ENCODE assay signal across 1 cellular context in the genomic region with DNA sequence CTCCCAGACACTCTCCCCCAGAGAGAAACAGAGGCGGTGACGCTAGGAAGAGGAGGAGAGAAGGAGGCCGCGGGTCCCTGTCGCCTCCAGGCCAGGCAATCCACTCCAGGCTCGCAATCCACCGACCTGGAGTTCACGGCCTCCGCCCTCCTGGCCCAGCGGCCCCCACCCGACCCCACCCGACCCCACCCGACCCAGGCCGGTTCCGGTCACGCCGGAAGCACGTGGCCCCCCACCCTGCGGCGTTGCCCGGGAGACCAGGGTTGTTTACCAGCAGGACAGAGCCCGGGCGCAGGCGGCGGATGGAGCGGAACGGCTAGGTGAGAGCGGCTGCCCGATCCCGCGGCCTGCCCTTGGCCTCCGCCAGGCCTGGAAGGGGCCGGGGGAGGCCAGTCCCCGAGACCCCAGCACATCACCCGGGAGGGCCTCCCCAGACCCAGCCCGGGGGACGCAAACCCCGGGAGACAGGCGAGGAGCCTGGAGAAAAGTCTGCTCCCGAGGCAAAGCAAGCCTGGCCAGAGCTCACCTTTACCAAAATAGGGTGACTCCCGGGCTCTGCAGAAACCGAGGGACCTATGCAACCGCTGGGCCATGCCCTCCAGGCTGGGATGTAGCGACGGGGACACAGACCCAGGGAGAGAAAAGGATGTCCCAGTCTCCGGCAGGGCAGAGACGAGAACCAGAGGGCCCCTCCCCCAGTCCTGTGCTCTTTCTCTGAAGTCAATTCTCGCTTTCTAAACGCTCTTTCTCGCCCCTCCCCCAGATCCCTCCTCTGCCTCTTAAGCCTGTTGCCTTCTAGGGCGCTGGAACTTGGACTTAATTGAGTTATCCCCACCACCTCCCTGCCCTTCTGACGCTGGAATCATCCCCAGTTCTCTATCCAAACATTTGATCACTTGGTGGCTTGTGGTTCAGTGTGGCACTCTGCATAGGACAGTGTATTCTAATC.
TF ChIP-seq lines count a peak whose summit lies in the region.

TSS of gene PLA2G2C (minus strand) at position 685 of the 949 bp plus-strand sequence. CDS start 9,155 bp downstream, outside the sequence.
A gene with protein sequence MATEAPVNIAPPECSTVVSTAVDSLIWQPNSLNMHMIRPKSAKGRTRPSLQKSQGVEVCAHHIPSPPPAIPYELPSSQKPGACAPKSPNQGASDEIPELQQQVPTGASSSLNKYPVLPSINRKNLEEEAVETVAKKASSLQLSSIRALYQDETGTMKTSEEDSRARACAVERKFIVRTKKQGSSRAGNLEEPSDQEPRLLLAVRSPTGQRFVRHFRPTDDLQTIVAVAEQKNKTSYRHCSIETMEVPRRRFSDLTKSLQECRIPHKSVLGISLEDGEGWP (plus strand): TSS at position 263 of the 949 bp plus-strand sequence. CDS start 4,466 bp downstream, outside the sequence.

TF ChIP-seq in K562, 482 proteins besides CTCF, POLR2A, EP300 and RAD21 (continued from another document and continues in another):
- TF ChIP-seq, protein P1, sequence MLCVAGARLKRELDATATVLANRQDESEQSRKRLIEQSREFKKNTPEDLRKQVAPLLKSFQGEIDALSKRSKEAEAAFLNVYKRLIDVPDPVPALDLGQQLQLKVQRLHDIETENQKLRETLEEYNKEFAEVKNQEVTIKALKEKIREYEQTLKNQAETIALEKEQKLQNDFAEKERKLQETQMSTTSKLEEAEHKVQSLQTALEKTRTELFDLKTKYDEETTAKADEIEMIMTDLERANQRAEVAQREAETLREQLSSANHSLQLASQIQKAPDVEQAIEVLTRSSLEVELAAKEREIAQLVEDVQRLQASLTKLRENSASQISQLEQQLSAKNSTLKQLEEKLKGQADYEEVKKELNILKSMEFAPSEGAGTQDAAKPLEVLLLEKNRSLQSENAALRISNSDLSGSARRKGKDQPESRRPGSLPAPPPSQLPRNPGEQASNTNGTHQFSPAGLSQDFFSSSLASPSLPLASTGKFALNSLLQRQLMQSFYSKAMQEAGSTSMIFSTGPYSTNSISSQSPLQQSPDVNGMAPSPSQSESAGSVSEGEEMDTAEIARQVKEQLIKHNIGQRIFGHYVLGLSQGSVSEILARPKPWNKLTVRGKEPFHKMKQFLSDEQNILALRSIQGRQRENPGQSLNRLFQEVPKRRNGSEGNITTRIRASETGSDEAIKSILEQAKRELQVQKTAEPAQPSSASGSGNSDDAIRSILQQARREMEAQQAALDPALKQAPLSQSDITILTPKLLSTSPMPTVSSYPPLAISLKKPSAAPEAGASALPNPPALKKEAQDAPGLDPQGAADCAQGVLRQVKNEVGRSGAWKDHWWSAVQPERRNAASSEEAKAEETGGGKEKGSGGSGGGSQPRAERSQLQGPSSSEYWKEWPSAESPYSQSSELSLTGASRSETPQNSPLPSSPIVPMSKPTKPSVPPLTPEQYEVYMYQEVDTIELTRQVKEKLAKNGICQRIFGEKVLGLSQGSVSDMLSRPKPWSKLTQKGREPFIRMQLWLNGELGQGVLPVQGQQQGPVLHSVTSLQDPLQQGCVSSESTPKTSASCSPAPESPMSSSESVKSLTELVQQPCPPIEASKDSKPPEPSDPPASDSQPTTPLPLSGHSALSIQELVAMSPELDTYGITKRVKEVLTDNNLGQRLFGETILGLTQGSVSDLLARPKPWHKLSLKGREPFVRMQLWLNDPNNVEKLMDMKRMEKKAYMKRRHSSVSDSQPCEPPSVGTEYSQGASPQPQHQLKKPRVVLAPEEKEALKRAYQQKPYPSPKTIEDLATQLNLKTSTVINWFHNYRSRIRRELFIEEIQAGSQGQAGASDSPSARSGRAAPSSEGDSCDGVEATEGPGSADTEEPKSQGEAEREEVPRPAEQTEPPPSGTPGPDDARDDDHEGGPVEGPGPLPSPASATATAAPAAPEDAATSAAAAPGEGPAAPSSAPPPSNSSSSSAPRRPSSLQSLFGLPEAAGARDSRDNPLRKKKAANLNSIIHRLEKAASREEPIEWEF (CRISPR knock-in tag; IDR thresholded peaks at IDR 0.05): no peak
- TF ChIP-seq PCBP1 (IDR thresholded peaks at IDR 0.05; ENCODE audit: low read depth, low read length, poor library complexity, severe bottlenecking) (peak; percentile 65), NBN (IDR thresholded peaks at IDR 0.05; ENCODE audit: low read depth) (no peak), ZNF785 (CRISPR knock-in tag; IDR thresholded peaks at IDR 0.05) (no peak), CREM (IDR thresholded peaks at IDR 0.05; ENCODE audit: low read depth) (peak; percentile 42; the same call in 1 of the 2 replicates), SIN3A (IDR thresholded peaks at IDR 0.05; ENCODE audit: borderline replicate concordance in 2 of 2, control insufficient read depth in 1 of 2, low read depth in 2 of 2, low read length in 2 of 2) (peak; percentile 96 to 98), GATAD2A (IDR thresholded peaks at IDR 0.05) (0 out of 2 replicates have a peak, but pooled peaks have one; percentile 60), HMGXB4 (CRISPR knock-in tag; IDR thresholded peaks at IDR 0.05) (no peak), SRSF3 (IDR thresholded peaks at IDR 0.05; ENCODE audit: insufficient read depth, low read length) (peak; percentile 48; the same call in 1 of the 2 replicates), BRD9 (IDR thresholded peaks at IDR 0.05; ENCODE audit: low read depth, partially characterized antibody) (peak; percentile 82), ZZZ3 (IDR thresholded peaks at IDR 0.05) (no peak), ZNF224 (CRISPR knock-in tag; IDR thresholded peaks at IDR 0.05) (no peak), SRSF1 (IDR thresholded peaks at IDR 0.05; ENCODE audit: low read depth, low read length) (no peak), POU5F1 (IDR thresholded peaks at IDR 0.05; ENCODE audit: borderline replicate concordance, low read depth, low read length, partially characterized antibody) (no peak), SIN3B (IDR thresholded peaks at IDR 0.05; ENCODE audit: low read depth) (no peak), POLR2AphosphoS5 (IDR thresholded peaks at IDR 0.05; ENCODE audit: control insufficient read depth, insufficient read depth, low read depth, low read length) (peak; percentile 60; the same call in 1 of the 2 replicates), PHF21A (IDR thresholded peaks at IDR 0.05; ENCODE audit: borderline replicate concordance, low read depth) (no peak; the same call in 1 of the 2 replicates), TEAD4 (IDR thresholded peaks at IDR 0.05; ENCODE audit: low read length) (0 out of 2 replicates have a peak, but pooled peaks have one; percentile 19), TEAD4 (CRISPR knock-in tag; IDR thresholded peaks at IDR 0.05; ENCODE audit: borderline replicate concordance) (no peak), HDAC3 (IDR thresholded peaks at IDR 0.05; ENCODE audit: borderline replicate concordance, partially characterized antibody) (peak; percentile 10), SP2 (IDR thresholded peaks at IDR 0.05; ENCODE audit: extremely low read depth, low read depth, low read length, poor library complexity, severe bottlenecking) (peak; percentile 18), NONO (IDR thresholded peaks at IDR 0.05; ENCODE audit: low read depth in 2 of 2, low read length in 1 of 2) (no peak), POLR2H (tag; IDR thresholded peaks at IDR 0.05; ENCODE audit: low read depth) (peak; percentile 65), RAD51 (IDR thresholded peaks at IDR 0.05; ENCODE audit: borderline replicate concordance, low read depth) (no peak; the same call in 1 of the 2 replicates), EHMT2 (IDR thresholded peaks at IDR 0.05) (no peak), THRB (CRISPR knock-in tag; conservative IDR thresholded peaks at IDR 0.05) (no peak), ZNF212 (CRISPR knock-in tag; IDR thresholded peaks at IDR 0.05) (no peak), TBP (optimal IDR thresholded peaks at IDR 0.05; ENCODE audit: low read depth, low read length) (peak; percentile 23), ZNF174 (CRISPR knock-in tag; IDR thresholded peaks at IDR 0.05) (no peak), ZHX1 (conservative IDR thresholded peaks at IDR 0.05; ENCODE audit: low read length) (no peak)
- TF ChIP-seq, protein P2, sequence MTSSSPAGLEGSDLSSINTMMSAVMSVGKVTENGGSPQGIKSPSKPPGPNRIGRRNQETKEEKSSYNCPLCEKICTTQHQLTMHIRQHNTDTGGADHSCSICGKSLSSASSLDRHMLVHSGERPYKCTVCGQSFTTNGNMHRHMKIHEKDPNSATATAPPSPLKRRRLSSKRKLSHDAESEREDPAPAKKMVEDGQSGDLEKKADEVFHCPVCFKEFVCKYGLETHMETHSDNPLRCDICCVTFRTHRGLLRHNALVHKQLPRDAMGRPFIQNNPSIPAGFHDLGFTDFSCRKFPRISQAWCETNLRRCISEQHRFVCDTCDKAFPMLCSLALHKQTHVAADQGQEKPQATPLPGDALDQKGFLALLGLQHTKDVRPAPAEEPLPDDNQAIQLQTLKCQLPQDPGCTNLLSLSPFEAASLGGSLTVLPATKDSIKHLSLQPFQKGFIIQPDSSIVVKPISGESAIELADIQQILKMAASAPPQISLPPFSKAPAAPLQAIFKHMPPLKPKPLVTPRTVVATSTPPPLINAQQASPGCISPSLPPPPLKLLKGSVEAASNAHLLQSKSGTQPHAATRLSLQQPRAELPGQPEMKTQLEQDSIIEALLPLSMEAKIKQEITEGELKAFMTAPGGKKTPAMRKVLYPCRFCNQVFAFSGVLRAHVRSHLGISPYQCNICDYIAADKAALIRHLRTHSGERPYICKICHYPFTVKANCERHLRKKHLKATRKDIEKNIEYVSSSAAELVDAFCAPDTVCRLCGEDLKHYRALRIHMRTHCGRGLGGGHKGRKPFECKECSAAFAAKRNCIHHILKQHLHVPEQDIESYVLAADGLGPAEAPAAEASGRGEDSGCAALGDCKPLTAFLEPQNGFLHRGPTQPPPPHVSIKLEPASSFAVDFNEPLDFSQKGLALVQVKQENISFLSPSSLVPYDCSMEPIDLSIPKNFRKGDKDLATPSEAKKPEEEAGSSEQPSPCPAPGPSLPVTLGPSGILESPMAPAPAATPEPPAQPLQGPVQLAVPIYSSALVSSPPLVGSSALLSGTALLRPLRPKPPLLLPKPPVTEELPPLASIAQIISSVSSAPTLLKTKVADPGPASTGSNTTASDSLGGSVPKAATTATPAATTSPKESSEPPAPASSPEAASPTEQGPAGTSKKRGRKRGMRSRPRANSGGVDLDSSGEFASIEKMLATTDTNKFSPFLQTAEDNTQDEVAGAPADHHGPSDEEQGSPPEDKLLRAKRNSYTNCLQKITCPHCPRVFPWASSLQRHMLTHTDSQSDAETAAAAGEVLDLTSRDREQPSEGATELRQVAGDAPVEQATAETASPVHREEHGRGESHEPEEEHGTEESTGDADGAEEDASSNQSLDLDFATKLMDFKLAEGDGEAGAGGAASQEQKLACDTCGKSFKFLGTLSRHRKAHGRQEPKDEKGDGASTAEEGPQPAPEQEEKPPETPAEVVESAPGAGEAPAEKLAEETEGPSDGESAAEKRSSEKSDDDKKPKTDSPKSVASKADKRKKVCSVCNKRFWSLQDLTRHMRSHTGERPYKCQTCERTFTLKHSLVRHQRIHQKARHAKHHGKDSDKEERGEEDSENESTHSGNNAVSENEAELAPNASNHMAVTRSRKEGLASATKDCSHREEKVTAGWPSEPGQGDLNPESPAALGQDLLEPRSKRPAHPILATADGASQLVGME (CRISPR knock-in tag; IDR thresholded peaks at IDR 0.05): no peak
- TF ChIP-seq, protein P3, sequence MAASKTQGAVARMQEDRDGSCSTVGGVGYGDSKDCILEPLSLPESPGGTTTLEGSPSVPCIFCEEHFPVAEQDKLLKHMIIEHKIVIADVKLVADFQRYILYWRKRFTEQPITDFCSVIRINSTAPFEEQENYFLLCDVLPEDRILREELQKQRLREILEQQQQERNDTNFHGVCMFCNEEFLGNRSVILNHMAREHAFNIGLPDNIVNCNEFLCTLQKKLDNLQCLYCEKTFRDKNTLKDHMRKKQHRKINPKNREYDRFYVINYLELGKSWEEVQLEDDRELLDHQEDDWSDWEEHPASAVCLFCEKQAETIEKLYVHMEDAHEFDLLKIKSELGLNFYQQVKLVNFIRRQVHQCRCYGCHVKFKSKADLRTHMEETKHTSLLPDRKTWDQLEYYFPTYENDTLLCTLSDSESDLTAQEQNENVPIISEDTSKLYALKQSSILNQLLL (CRISPR knock-in tag; IDR thresholded peaks at IDR 0.05; ENCODE audit: borderline replicate concordance): no peak
